In genomic region chr10:58568428-58568935, GRCh38 we compare ENCODE assay signal across 20 cellular contexts. TPM values are rescaled to one million over a fixed set of nuclear protein-coding genes. Genes with fewer than 3 reads are reported as not detected.
"Had no signal": no experiment of that assay in that cellular context is flagged by ENCODE, and none has a peak within 500 bp of the region (broad histone marks: within the 10 kb centered on the region; RNA-seq: fewer than 3 reads in every experiment).

No MANE protein-coding gene starts in this region.

- H3K36me3 Mint-ChIP-seq: stimulated activated naive B cell treated with anti-CD40 and anti-IgM and Interleukin-4, amounts not matched to agents 10 μg/mL and 1 μg/mL and 100 μg/mL, for 72 hours had no signal

- H3K4me1 ChIP-seq: left ventricle myocardium inferior, right atrium auricular region, sigmoid colon, testis had no signal

- H3K27me3 Mint-ChIP-seq: stimulated activated naive B cell treated with anti-CD40 and anti-IgM and Interleukin-4, amounts not matched to agents 10 μg/mL and 1 μg/mL and 100 μg/mL, for 72 hours; stimulated activated naive CD8-positive, alpha-beta T cell treated with anti-CD3 and anti-CD28 coated beads, Interleukin-15, amount 100 ng/mL, for 72 hours had no signal

- H3K4me3 Mint-ChIP-seq: naive thymus-derived CD8-positive, alpha-beta T cell; neural crest cell; stimulated activated naive B cell treated with anti-CD40 and anti-IgM and Interleukin-4, amounts not matched to agents 10 μg/mL and 1 μg/mL and 100 μg/mL, for 72 hours; stimulated activated naive CD8-positive, alpha-beta T cell treated with anti-CD3 and anti-CD28 coated beads, Interleukin-15, amount 100 ng/mL, for 72 hours had no signal

- H3K4me1 Mint-ChIP-seq: naive thymus-derived CD8-positive, alpha-beta T cell; neural crest cell; stimulated activated naive B cell treated with anti-CD40 and anti-IgM and Interleukin-4, amounts not matched to agents 10 μg/mL and 1 μg/mL and 100 μg/mL, for 72 hours; stimulated activated naive CD8-positive, alpha-beta T cell treated with anti-CD3 and anti-CD28 coated beads, Interleukin-15, amount 100 ng/mL, for 72 hours had no signal

- H3K9me3 ChIP-seq: gastrocnemius medialis, mucosa of descending colon, ovary, right atrium auricular region, sigmoid colon, testis had no signal

- H3K27ac ChIP-seq: left ventricle myocardium inferior, right atrium auricular region, sigmoid colon, testis had no signal

- H3K27me3 ChIP-seq: gastrocnemius medialis, heart right ventricle, ovary, right atrium auricular region, sigmoid colon, testis had no signal

- H3K27ac Mint-ChIP-seq: naive thymus-derived CD8-positive, alpha-beta T cell; stimulated activated naive B cell treated with anti-CD40 and anti-IgM and Interleukin-4, amounts not matched to agents 10 μg/mL and 1 μg/mL and 100 μg/mL, for 72 hours; stimulated activated naive CD8-positive, alpha-beta T cell treated with anti-CD3 and anti-CD28 coated beads, Interleukin-15, amount 100 ng/mL, for 72 hours had no signal

- H3K4me3 ChIP-seq: gastrocnemius medialis, heart right ventricle, left ventricle myocardium inferior, lung, mucosa of descending colon, ovary, right atrium auricular region, sigmoid colon, skin epidermis, testis had no signal

- H3K36me3 ChIP-seq: gastrocnemius medialis, left ventricle myocardium inferior, ovary, right atrium auricular region, sigmoid colon had no signal

- DNase-seq: effector memory CD4-positive, alpha-beta T cell; gastrocnemius medialis; heart right ventricle; islet precursor cell; left cardiac atrium; left ventricle myocardium inferior; mucosa of descending colon; naive thymus-derived CD8-positive, alpha-beta T cell; ovary; sigmoid colon; stimulated activated CD4-positive, alpha-beta T cell treated with anti-CD3 and anti-CD28 coated beads, Interleukin-2, amount 100 ng/mL, for 24 hours; stimulated activated CD4-positive, alpha-beta T cell treated with anti-CD3 and anti-CD28 coated beads, Interleukin-4, amount 100 ng/mL, for 4 hours; stimulated activated naive B cell treated with anti-CD40 and anti-IgM and Interleukin-4, amounts not matched to agents 10 μg/mL and 1 μg/mL and 100 μg/mL, for 72 hours; stimulated activated naive CD8-positive, alpha-beta T cell treated with anti-CD3 and anti-CD28 coated beads, Interleukin-15, amount 100 ng/mL, for 72 hours; testis; trophoblast cell had no signal

RNA-seq across cellular contexts. Expression of gene BICC1, which starts 55.8 kb away (rescaled TPM):
- total RNA-seq: naive thymus-derived CD8-positive, alpha-beta T cell had no signal
